Comparison of ENCODE assay signal across 1 cellular context in the genomic region with DNA sequence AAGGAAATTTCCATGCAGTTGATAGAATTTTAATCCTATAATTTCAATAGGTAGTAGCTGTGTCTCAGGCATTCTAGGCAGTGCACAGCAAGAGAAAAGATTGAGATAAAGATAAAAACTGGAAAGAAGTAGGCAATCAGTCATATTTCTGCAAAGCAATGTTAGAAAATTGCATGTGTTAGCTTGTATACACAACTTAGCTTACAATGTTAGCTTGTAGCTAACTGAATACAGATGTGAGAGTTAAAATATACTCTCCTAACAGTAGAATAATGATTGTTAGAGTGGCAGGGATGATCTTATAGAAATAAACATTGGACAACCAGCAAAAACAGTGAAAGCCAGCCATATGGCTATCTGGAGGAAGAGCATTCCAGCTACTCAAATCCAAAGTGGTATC.
TF ChIP-seq lines count a peak whose summit lies in the region.

No MANE protein-coding gene starts in this region.

TF ChIP-seq in HepG2, 621 proteins besides CTCF, POLR2A, EP300 and RAD21:
- TF ChIP-seq BRCA1 (CRISPR knock-in tag; IDR thresholded peaks at IDR 0.05) = no peak
- TF ChIP-seq, protein P1, sequence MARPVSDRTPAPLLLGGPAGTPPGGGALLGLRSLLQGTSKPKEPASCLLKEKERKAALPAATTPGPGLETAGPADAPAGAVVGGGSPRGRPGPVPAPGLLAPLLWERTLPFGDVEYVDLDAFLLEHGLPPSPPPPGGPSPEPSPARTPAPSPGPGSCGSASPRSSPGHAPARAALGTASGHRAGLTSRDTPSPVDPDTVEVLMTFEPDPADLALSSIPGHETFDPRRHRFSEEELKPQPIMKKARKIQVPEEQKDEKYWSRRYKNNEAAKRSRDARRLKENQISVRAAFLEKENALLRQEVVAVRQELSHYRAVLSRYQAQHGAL (CRISPR knock-in tag; IDR thresholded peaks at IDR 0.05; ENCODE audit: not compliant biosample characterization) = no peak
- no peak for TF ChIP-seq RFX3 (CRISPR knock-in tag; IDR thresholded peaks at IDR 0.05)
- TF ChIP-seq ZNF549 (CRISPR knock-in tag; IDR thresholded peaks at IDR 0.05) = no peak
- TF ChIP-seq MIER2 (CRISPR knock-in tag; IDR thresholded peaks at IDR 0.05) = no peak
- TF ChIP-seq, protein P2, sequence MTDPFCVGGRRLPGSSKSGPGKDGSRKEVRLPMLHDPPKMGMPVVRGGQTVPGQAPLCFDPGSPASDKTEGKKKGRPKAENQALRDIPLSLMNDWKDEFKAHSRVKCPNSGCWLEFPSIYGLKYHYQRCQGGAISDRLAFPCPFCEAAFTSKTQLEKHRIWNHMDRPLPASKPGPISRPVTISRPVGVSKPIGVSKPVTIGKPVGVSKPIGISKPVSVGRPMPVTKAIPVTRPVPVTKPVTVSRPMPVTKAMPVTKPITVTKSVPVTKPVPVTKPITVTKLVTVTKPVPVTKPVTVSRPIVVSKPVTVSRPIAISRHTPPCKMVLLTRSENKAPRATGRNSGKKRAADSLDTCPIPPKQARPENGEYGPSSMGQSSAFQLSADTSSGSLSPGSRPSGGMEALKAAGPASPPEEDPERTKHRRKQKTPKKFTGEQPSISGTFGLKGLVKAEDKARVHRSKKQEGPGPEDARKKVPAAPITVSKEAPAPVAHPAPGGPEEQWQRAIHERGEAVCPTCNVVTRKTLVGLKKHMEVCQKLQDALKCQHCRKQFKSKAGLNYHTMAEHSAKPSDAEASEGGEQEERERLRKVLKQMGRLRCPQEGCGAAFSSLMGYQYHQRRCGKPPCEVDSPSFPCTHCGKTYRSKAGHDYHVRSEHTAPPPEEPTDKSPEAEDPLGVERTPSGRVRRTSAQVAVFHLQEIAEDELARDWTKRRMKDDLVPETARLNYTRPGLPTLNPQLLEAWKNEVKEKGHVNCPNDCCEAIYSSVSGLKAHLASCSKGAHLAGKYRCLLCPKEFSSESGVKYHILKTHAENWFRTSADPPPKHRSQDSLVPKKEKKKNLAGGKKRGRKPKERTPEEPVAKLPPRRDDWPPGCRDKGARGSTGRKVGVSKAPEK (CRISPR knock-in tag; IDR thresholded peaks at IDR 0.05; ENCODE audit: borderline replicate concordance) = no peak
- TF ChIP-seq RBM22 (optimal IDR thresholded peaks at IDR 0.05; ENCODE audit: low read length) = no peak
- TF ChIP-seq, protein P3, sequence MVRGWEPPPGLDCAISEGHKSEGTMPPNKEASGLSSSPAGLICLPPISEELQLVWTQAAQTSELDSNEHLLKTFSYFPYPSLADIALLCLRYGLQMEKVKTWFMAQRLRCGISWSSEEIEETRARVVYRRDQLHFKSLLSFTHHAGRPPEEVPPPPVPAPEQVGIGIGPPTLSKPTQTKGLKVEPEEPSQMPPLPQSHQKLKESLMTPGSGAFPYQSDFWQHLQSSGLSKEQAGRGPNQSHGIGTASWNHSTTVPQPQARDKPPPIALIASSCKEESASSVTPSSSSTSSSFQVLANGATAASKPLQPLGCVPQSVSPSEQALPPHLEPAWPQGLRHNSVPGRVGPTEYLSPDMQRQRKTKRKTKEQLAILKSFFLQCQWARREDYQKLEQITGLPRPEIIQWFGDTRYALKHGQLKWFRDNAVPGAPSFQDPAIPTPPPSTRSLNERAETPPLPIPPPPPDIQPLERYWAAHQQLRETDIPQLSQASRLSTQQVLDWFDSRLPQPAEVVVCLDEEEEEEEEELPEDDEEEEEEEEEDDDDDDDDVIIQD (CRISPR knock-in tag; IDR thresholded peaks at IDR 0.05; ENCODE audit: low read depth) = no peak
- TF ChIP-seq ZNF746 (CRISPR knock-in tag; IDR thresholded peaks at IDR 0.05) = no peak
TF ChIP-seq in HepG2: peak in this region for 0.
